ENCODE assay signal across 15 cellular contexts in genomic region chr1:53639251-53639721, GRCh38.
DNase-seq lines count a peak whose midpoint lies in the region; ATAC-seq, FAIRE-seq and TF ChIP-seq lines count a peak whose summit lies in the region.
"Had no signal": no experiment of that assay in that cellular context is flagged by ENCODE, and none has a peak within 500 bp of the region (broad histone marks: within the 10 kb centered on the region; RNA-seq: fewer than 3 reads in every experiment).

No MANE protein-coding gene starts in this region.

- TF ChIP-seq POLR2A in H54 (IDR thresholded peaks at IDR 0.05; ENCODE audit: low read depth, low read length) (no peak), sigmoid colon (IDR thresholded peaks at IDR 0.05) (no peak), body of pancreas (IDR thresholded peaks at IDR 0.05) (no peak)

- intact Hi-C loops in sigmoid colon (cut with DNase I) (no loop called here), body of pancreas (cut with DNase I) (no loop called here)

- H3K9me3 ChIP-seq in sigmoid colon (no peaks in the 10 kb centered on the region), body of pancreas (no peaks in the 10 kb centered on the region)
- H3K9me3 ChIP-seq: left lung had no signal

- H3K36me3 ChIP-seq in sigmoid colon (no peaks in the 10 kb centered on the region), body of pancreas (replicated peaks in 1 of 2; ENCODE audit: insufficient read depth in 1 of 2, low read depth in 2 of 2) (no peaks in the 10 kb centered on the region)
- H3K36me3 ChIP-seq: left lung had no signal

- H3K27me3 ChIP-seq in sigmoid colon (no peaks in the 10 kb centered on the region), body of pancreas (no peaks in the 10 kb centered on the region)

- FAIRE-seq in H54 (lab: Jason Lieb, UNC): no peak
- no peak for FAIRE-seq in frontal cortex (lab: Jason Lieb, UNC)

- no peak overlapping the region for H3K27ac Mint-ChIP-seq in HFFc6

- H3K9me3 Mint-ChIP-seq in HFFc6: no peaks in the 10 kb centered on the region

- H3K4me3 ChIP-seq in sigmoid colon (no peak overlapping the region), body of pancreas (no peak overlapping the region)
- H3K4me3 ChIP-seq: left lung had no signal

- TF ChIP-seq EP300 in sigmoid colon (IDR thresholded peaks at IDR 0.05): no peak

- peak; percentile 59 for DNase-seq in H54 (ENCODE audit: insufficient read length, low spot score)
- DNase-seq in NCI-H446 treated with DMSO at 0.1 percent for 48 hours (lab: John Stamatoyannopoulos, UW): peak; percentile 65
- peak; percentile 3 to 27 for DNase-seq in dermis microvascular lymphatic vessel endothelial cell (ENCODE audit: low read depth in 2 of 2)
- DNase-seq in sigmoid colon: peak; percentile 61
- DNase-seq in frontal cortex (ENCODE audit: low spot score in 2 of 2): no peak
- no peak for DNase-seq in HFFc6
- no peak for DNase-seq in body of pancreas
- no peak for DNase-seq in cerebellar nuclear complex (lab: John Stamatoyannopoulos, UW)
- DNase-seq: activated T-cell treated with anti-CD3 and anti-CD28 coated beads, Interleukin-2, amount 50 U/mL, for 1 hour; effector CD8-positive, alpha-beta T cell; GF-D8; NCI-H1092 treated with DMSO at 0.1 percent for 48 hours; substantia nigra; SW 1271 had no signal

- H3K27ac ChIP-seq in sigmoid colon (no peak overlapping the region), body of pancreas (no peak overlapping the region)
- H3K27ac ChIP-seq: left lung had no signal

- WGBS in sigmoid colon, 2 donors: 23 to 55% methylated on average over 16 of the region's 16 CpGs
- WGBS in body of pancreas, 2 donors: 49 to 59% methylated on average over 13 to 16 of the region's 16 CpGs

- no peak for TF ChIP-seq CTCF in sigmoid colon (IDR thresholded peaks at IDR 0.05)
- no peak for TF ChIP-seq CTCF in HFFc6 (IDR thresholded peaks at IDR 0.05)
- no peak for TF ChIP-seq CTCF in body of pancreas (IDR thresholded peaks at IDR 0.05)

- H3K4me1 ChIP-seq in sigmoid colon (no peaks in the 10 kb centered on the region), body of pancreas (no peaks in the 10 kb centered on the region)
- H3K4me1 ChIP-seq: left lung had no signal

- H3K27me3 Mint-ChIP-seq in HFFc6 (ENCODE audit: insufficient read depth): peaks cover 39% of the 10 kb centered on the region

- ATAC-seq in body of pancreas: no peak
- ATAC-seq: left lung had no signal

- H3K36me3 Mint-ChIP-seq in HFFc6 (ENCODE audit: low read depth): no peaks in the 10 kb centered on the region

- H3K4me1 Mint-ChIP-seq in HFFc6 (ENCODE audit: low read depth): no peaks in the 10 kb centered on the region

- H3K4me3 Mint-ChIP-seq in HFFc6: no peak overlapping the region

Comparison
In these comparisons a context has a peak if more than half of its experiments do, and no peak if none do; other contexts are left out.
1. DNase-seq: peak in H54 (single experiment), NCI-H446 treated with DMSO at 0.1 percent for 48 hours (single experiment), dermis microvascular lymphatic vessel endothelial cell (2 of 2) and sigmoid colon (single experiment); none in frontal cortex (0 of 2), HFFc6 (single experiment), body of pancreas (0 of 4) and cerebellar nuclear complex (0 of 2).